8 cellular contexts compared by ENCODE assay signal in genomic region chr14:24367506-24368214, GRCh38. TPM values are rescaled to one million over a fixed set of nuclear protein-coding genes. Genes with fewer than 3 reads are reported as not detected.
DNase-seq lines count a peak whose midpoint lies in the region; ATAC-seq and TF ChIP-seq lines count a peak whose summit lies in the region.

TSS of gene NFATC4 (plus strand) at chr14:24368184. CDS start at chr14:24368341, 157 bp downstream.

- H3K36me3 ChIP-seq in right atrium auricular region (no peaks in the 10 kb centered on the region), psoas muscle (ENCODE audit: insufficient read depth in 1 of 2, low read depth in 1 of 2) (no peaks in the 10 kb centered on the region)

- H3K27ac ChIP-seq in right atrium auricular region (peak within 1 kb of the TSS; percentile 83 to 93), psoas muscle (peak within 1 kb of the TSS; percentile 76)

- no peak for TF ChIP-seq CTCF in astrocyte of the cerebellum (IDR thresholded peaks at IDR 0.05; ENCODE audit: low read depth, low read length, missing control alignments)
- TF ChIP-seq CTCF in right atrium auricular region (IDR thresholded peaks at IDR 0.05), result no peak
- TF ChIP-seq CTCF in psoas muscle (IDR thresholded peaks at IDR 0.05), result no peak

- 3 to 4% (median 4%) methylated on average over 21 of the region's 21 CpGs for WGBS in psoas muscle, 3 donors

- no peaks in the 10 kb centered on the region for H3K9me3 ChIP-seq in right atrium auricular region
- no peaks in the 10 kb centered on the region for H3K9me3 ChIP-seq in psoas muscle

- peak within 1 kb of the TSS; percentile 92 for H3K4me3 ChIP-seq in astrocyte of the cerebellum (ENCODE audit: low read depth, low read length)
- peak within 1 kb of the TSS; percentile 59 to 60 for H3K4me3 ChIP-seq in right atrium auricular region
- peak within 1 kb of the TSS; percentile 64 for H3K4me3 ChIP-seq in psoas muscle

- intact Hi-C loops in psoas muscle (cut with DNase I), result no loop called here

- DNase-seq in DMS153 (lab: John Stamatoyannopoulos, UW) (peak; percentile 90), NCI-H460 (ENCODE audit: extremely low read depth, low read depth) (peak; percentile 89), astrocyte of the cerebellum (ENCODE audit: low read depth) (peak; percentile 82), right atrium auricular region (ENCODE audit: low spot score) (peak; percentile 83), psoas muscle (peak; percentile 67 to 85), AML-193 (lab: John Stamatoyannopoulos, UW) (no peak)

- in situ Hi-C loops in astrocyte of the cerebellum (cut with HindIII; ENCODE audit: low sequenced_read_pairs), result loop anchor here (5.0 kb wide), 1 partner anchor 50 kb away; no protein-coding TSS in a partner anchor

- H3K4me1 ChIP-seq in right atrium auricular region (peaks cover 0 to 48% of the 10 kb centered on the region in 2 donors), psoas muscle (peaks cover 12% of the 10 kb centered on the region)

- H3K27me3 ChIP-seq in right atrium auricular region, result peaks cover 0 to 4% of the 10 kb centered on the region in 2 donors
- H3K27me3 ChIP-seq in psoas muscle (ENCODE audit: insufficient read depth in 3 of 3, low read length in 2 of 3), result peaks cover 0 to 47% (median 12%) of the 10 kb centered on the region in 3 donors

- ATAC-seq in HG02642 (IDR thresholded peaks at IDR 0.05; ENCODE audit: poor library complexity, unreplicated experiment), result peak; percentile 8
- peak in 3 of 4 donors; percentile 20 to 55 (median 34) for ATAC-seq in psoas muscle
- no peak for ATAC-seq in HG03108 (IDR thresholded peaks at IDR 0.05; ENCODE audit: unreplicated experiment)

RNA-seq across cellular contexts. Expression of gene NFATC4, which starts in this region (rescaled TPM):
- total RNA-seq in NCI-H460 (2014; rRNA removed; shearing (Covaris generic)), result 17.7 and 23.6 TPM in 2 replicates
- 59.5 and 82.5 TPM in 2 replicates for polyA plus RNA-seq in NCI-H460 (2014; cell fraction: nucleus; rRNA removed)
- total RNA-seq in right atrium auricular region, result 10 to 100 TPM; 12.5 to 13.4 TPM
- 10 to 100 TPM in 2 of 4 donors, 1 to 10 TPM in 2; 2.7 to 12.0 (median 7.8) TPM for total RNA-seq in psoas muscle
- 1 to 10 TPM; 5.5 to 7.9 (median 7.3) TPM for polyA plus RNA-seq in psoas muscle

Comparison
In these comparisons a context has a peak if more than half of its experiments do, and no peak if none do; other contexts are left out.
1. DNase-seq: peak in DMS153 (single experiment), NCI-H460 (single experiment), astrocyte of the cerebellum (single experiment), right atrium auricular region (single experiment) and psoas muscle (2 of 2); none in AML-193 (0 of 2).
2. Peak in every context shown above with its lines, with median percentiles within 50 percentile points of each other: H3K4me3 ChIP-seq.